ENCODE assay signal across 20 cellular contexts in the genomic region with DNA sequence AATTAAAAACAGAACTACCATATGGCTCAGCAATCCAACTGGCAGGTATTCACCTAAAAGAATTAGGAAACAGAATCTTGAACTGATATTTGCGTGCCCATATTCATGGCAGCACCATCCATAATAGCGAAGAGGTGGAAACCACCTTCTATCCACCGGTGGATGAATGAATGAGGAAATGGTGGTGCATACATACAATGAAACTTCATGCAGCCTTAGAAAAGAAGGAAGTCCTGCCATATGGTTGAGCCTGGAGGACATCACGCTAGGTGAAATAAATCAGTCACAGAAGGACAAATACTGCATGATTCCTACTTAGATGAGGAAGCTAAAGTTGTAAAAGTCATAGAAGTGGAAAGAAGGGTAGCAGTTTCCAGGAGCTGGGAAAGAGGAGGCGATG. TPM values are rescaled to one million over a fixed set of nuclear protein-coding genes. Genes with fewer than 3 reads are reported as not detected.
"Had no signal": no experiment of that assay in that cellular context is flagged by ENCODE, and none has a peak within 500 bp of the region (broad histone marks: within the 10 kb centered on the region; RNA-seq: fewer than 3 reads in every experiment).

No MANE protein-coding gene starts in this region.

- H3K4me3 Mint-ChIP-seq: activated naive CD4-positive, alpha-beta T cell treated with anti-CD3 and anti-CD28 coated beads, Interleukin-2, amount 50 U/mL, for 24 hours had no signal

- H3K27ac Mint-ChIP-seq: activated naive CD4-positive, alpha-beta T cell treated with anti-CD3 and anti-CD28 coated beads, Interleukin-2, amount 50 U/mL, for 24 hours had no signal

- H3K27me3 ChIP-seq: body of pancreas, upper lobe of left lung had no signal

- H3K79me2 ChIP-seq: parathyroid adenoma had no signal

- H3K4me2 ChIP-seq: smooth muscle cell had no signal

- DNase-seq: activated gamma-delta T cell treated with Interleukin-2 at 50 U/mL for 16 hours; activated T-cell treated with anti-CD3 and anti-CD28 coated beads, Interleukin-2, amount 50 U/mL, for 1 hour; anterior cingulate cortex; body of pancreas; heart right ventricle; islet precursor cell; left cardiac atrium; nucleus accumbens; stimulated activated CD4-positive, alpha-beta T cell treated with anti-CD3 and anti-CD28 coated beads, Interleukin-15, amount 100 ng/mL, for 24 hours; stimulated activated naive CD4-positive, alpha-beta T cell; T-helper 9 cell; upper lobe of left lung had no signal

- H2AFZ ChIP-seq: parathyroid adenoma had no signal

- H3K4me3 ChIP-seq: body of pancreas, cardiac muscle cell, heart right ventricle, smooth muscle cell, upper lobe of left lung had no signal

- H3K9me3 ChIP-seq: body of pancreas, heart right ventricle, upper lobe of left lung had no signal

- H3K36me3 ChIP-seq: cardiac muscle cell, heart right ventricle, upper lobe of left lung had no signal

- H3K4me1 Mint-ChIP-seq: activated naive CD4-positive, alpha-beta T cell treated with anti-CD3 and anti-CD28 coated beads, Interleukin-2, amount 50 U/mL, for 24 hours had no signal

- H3K36me3 Mint-ChIP-seq: activated naive CD4-positive, alpha-beta T cell treated with anti-CD3 and anti-CD28 coated beads, Interleukin-2, amount 50 U/mL, for 24 hours had no signal

- ATAC-seq: body of pancreas, heart right ventricle, left cardiac atrium, sciatic nerve had no signal

- H3K27ac ChIP-seq: body of pancreas, cardiac muscle cell, epithelial cell of prostate, heart right ventricle, parathyroid adenoma, upper lobe of left lung had no signal

- H3K4me1 ChIP-seq: body of pancreas, heart right ventricle, parathyroid adenoma, upper lobe of left lung had no signal

- H3K9ac ChIP-seq: parathyroid adenoma had no signal

RNA-seq across cellular contexts. Expression of a gene that starts 6.6 kb away (rescaled TPM):
- polyA plus RNA-seq: cardiac muscle cell, neural cell, smooth muscle cell had no signal

RNA-seq across cellular contexts. Expression of a gene that starts 21.1 kb away (rescaled TPM):
- polyA plus RNA-seq: cardiac muscle cell, heart right ventricle, liver, neural cell, smooth muscle cell had no signal
